Comparison of ENCODE assay signal across 10 cellular contexts in genomic region chr2:74415762-74416395, GRCh38. TPM values are rescaled to one million over a fixed set of nuclear protein-coding genes. Genes with fewer than 3 reads are reported as not detected.
A peak's percentile ranks its signal among the peaks of the same experiment; 100 is the strongest.
DNase-seq lines count a peak whose midpoint lies in the region; TF ChIP-seq lines count a peak whose summit lies in the region.
"Had no signal": no experiment of that assay in that cellular context is flagged by ENCODE, and none has a peak within 500 bp of the region (broad histone marks: within the 10 kb centered on the region; RNA-seq: fewer than 3 reads in every experiment).

No MANE protein-coding gene starts in this region.

- no peak for TF ChIP-seq POLR2A in esophagus muscularis mucosa (IDR thresholded peaks at IDR 0.05; ENCODE audit: low read depth)

- peak overlapping the region; percentile 71; the same call in 1 of the 2 replicates for H3K4me2 ChIP-seq in MM.1S (ENCODE audit: low read depth, low read length)
- no peak overlapping the region for H3K4me2 ChIP-seq in parathyroid adenoma (ENCODE audit: low read length)

- H3K79me2 ChIP-seq in MM.1S (ENCODE audit: low read length) (no peaks in the 10 kb centered on the region), parathyroid adenoma (no peaks in the 10 kb centered on the region)

- H3K9me2 ChIP-seq in MM.1S (replicated peaks; ENCODE audit: insufficient read depth, low read length): no peaks in the 10 kb centered on the region

- CTCF ChIA-PET in GM10248 (lab: Yijun Ruan, JAX): interaction anchor here (2.4 to 3.6 kb wide), 3 partner anchors 10 to 24 kb away, joined by 6 to 22 read pairs (median 7); no protein-coding TSS in a partner anchor

- H3K27ac ChIP-seq in MM.1S (ENCODE audit: low read length) (no peak overlapping the region), esophagus muscularis mucosa (replicated peaks in 1 of 4) (peak overlapping the region in 1 of 4 donors; percentile 38), parathyroid adenoma (peak overlapping the region; percentile 76)
- H3K27ac ChIP-seq: SJCRH30 had no signal

- WGBS in esophagus muscularis mucosa: 70% methylated on average over 27 of the region's 35 CpGs

- H2AFZ ChIP-seq in MM.1S (ENCODE audit: low read length) (0 out of 2 replicates have a peak overlapping the region, but pooled peaks have one; percentile 69), parathyroid adenoma (peak overlapping the region; percentile 86)

- H4K20me1 ChIP-seq in MM.1S (ENCODE audit: insufficient read depth, low read length): no peaks in the 10 kb centered on the region

- no peak for TF ChIP-seq CTCF in MM.1S (IDR thresholded peaks at IDR 0.05; ENCODE audit: low read length)
- TF ChIP-seq CTCF in esophagus muscularis mucosa (IDR thresholded peaks at IDR 0.05): no peak
- no peak for TF ChIP-seq CTCF in parathyroid adenoma (IDR thresholded peaks at IDR 0.05)
- TF ChIP-seq CTCF in GM10248 (IDR thresholded peaks at IDR 0.05; ENCODE audit: control extremely low read depth, extremely low read depth, low read depth, missing control alignments): no peak

- no peak for TF ChIP-seq EP300 in esophagus muscularis mucosa (IDR thresholded peaks at IDR 0.05)

- H3K9me3 ChIP-seq in MM.1S (replicated peaks; ENCODE audit: insufficient read depth, low read length) (no peaks in the 10 kb centered on the region), esophagus muscularis mucosa (no peaks in the 10 kb centered on the region), parathyroid adenoma (ENCODE audit: control insufficient read depth, low read length) (no peaks in the 10 kb centered on the region)
- H3K9me3 ChIP-seq: SJCRH30 had no signal

- H3K4me3 ChIP-seq in MM.1S (ENCODE audit: low read length) (no peak overlapping the region), esophagus muscularis mucosa (peak overlapping the region; percentile 60 to 72 (median 62)), parathyroid adenoma (ENCODE audit: low read depth, low read length) (no peak overlapping the region)
- H3K4me3 ChIP-seq: SJCRH30 had no signal

- DNase-seq in COLO668 (lab: John Stamatoyannopoulos, UW; ENCODE audit: unreplicated experiment) (peak; percentile 18), MM.1S (no peak), esophagus muscularis mucosa (ENCODE audit: extremely low spot score) (no peak), GM10248 (ENCODE audit: extremely low spot score) (no peak), NCI-H2196 treated with DMSO at 0.1 percent for 48 hours (lab: John Stamatoyannopoulos, UW; ENCODE audit: unreplicated experiment) (no peak), SW 1271 (lab: John Stamatoyannopoulos, UW) (no peak), NCI-H187 (lab: John Stamatoyannopoulos, UW) (no peak)
- DNase-seq: SJCRH30; stimulated activated CD4-positive, alpha-beta T cell treated with anti-CD3 and anti-CD28 coated beads, Interleukin-4, amount 100 ng/mL, for 24 hours had no signal

- no peak overlapping the region for H3K9ac ChIP-seq in MM.1S (ENCODE audit: low read length)
- H3K9ac ChIP-seq in parathyroid adenoma: peak overlapping the region; percentile 33

- intact Hi-C loops in esophagus muscularis mucosa (cut with DNase I): no loop called here

- no peaks in the 10 kb centered on the region for H3K36me3 ChIP-seq in MM.1S (replicated peaks; ENCODE audit: insufficient read depth, low read length)
- no peaks in the 10 kb centered on the region for H3K36me3 ChIP-seq in esophagus muscularis mucosa
- no peaks in the 10 kb centered on the region for H3K36me3 ChIP-seq in parathyroid adenoma (ENCODE audit: control insufficient read depth, insufficient read depth, low read length)
- H3K36me3 ChIP-seq: SJCRH30 had no signal

- H3K4me1 ChIP-seq in MM.1S (ENCODE audit: low read length): peaks cover 26% of the 10 kb centered on the region
- peaks cover 21 to 33% (median 28%) of the 10 kb centered on the region in 4 donors for H3K4me1 ChIP-seq in esophagus muscularis mucosa
- no peaks in the 10 kb centered on the region for H3K4me1 ChIP-seq in parathyroid adenoma

- POLR2A ChIA-PET in GM10248 (lab: Yijun Ruan, JAX): interaction anchor here (0.6 kb wide), 1 partner anchor 10 kb away, joined by 3 read pairs; no protein-coding TSS in a partner anchor

- no peaks in the 10 kb centered on the region for H3K27me3 ChIP-seq in MM.1S (replicated peaks; ENCODE audit: insufficient read depth, low read length)
- H3K27me3 ChIP-seq in esophagus muscularis mucosa: no peaks in the 10 kb centered on the region
- no peaks in the 10 kb centered on the region for H3K27me3 ChIP-seq in parathyroid adenoma (ENCODE audit: control insufficient read depth, insufficient read depth, low read length)

- no peaks in the 10 kb centered on the region for H3F3A ChIP-seq in MM.1S (ENCODE audit: insufficient read depth, low read length)

RNA-seq across cellular contexts. Expression of gene C2orf81, which starts 5.5 kb away (rescaled TPM):
- total RNA-seq in esophagus muscularis mucosa: 1 to 10 TPM in 3 of 4 donors, under 1 TPM in 1; 0.66 to 4.6 (median 3.2) TPM

RNA-seq across cellular contexts. Expression of gene WDR54, which starts 5.7 kb away (rescaled TPM):
- 10 to 100 TPM in 2 of 4 donors, 1 to 10 TPM in 2; 7.6 to 14.6 (median 11.9) TPM for total RNA-seq in esophagus muscularis mucosa

RNA-seq across cellular contexts. Expression of gene RTKN, which starts 25.9 kb away (rescaled TPM):
- total RNA-seq in esophagus muscularis mucosa: 10 to 100 TPM in 2 of 4 donors, 1 to 10 TPM in 2; 8.4 to 14.1 (median 11.3) TPM

RNA-seq across cellular contexts. Expression of gene DCTN1, which starts 35.8 kb away (rescaled TPM):
- total RNA-seq in esophagus muscularis mucosa: 100 to 1,000 TPM; 136 to 188 (median 162) TPM

RNA-seq across cellular contexts. Expression of gene INO80B, which starts 39.0 kb away (rescaled TPM):
- 10 to 100 TPM in 3 of 4 donors, 1 to 10 TPM in 1; 8.7 to 16.6 (median 10.6) TPM for total RNA-seq in esophagus muscularis mucosa

Comparison
In these comparisons a context has a peak if more than half of its experiments do, and no peak if none do; other contexts are left out.
1. H3K4me3 ChIP-seq: peak in esophagus muscularis mucosa (4 of 4); none in MM.1S (single experiment) and parathyroid adenoma (single experiment).